In the genomic region with DNA sequence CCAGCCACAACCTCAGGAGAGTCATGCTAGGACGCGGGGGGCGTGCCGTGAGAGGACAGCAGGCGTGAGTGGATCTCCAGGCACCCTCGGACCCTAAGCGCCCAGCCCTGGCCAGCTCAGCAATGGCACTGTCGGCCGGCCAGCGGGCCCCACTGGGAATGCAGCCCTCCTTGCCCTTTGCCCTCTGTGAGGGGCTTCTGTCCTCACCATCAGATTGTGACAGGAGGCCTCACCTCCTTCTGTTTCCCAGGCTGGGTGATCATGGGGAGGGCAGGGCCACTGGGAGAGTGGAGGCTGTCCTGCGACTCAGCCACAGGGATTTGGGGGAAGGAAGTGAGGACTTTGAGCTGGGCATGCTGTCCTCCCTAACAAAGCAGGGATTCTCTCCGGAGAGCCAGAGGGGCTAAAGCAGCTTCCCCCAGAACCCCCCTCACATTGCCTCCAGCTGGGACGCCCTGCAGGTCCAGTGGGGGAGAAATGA, we compare ENCODE assay signal across 1 cellular context.
A peak's percentile ranks its signal among the peaks of the same experiment; 100 is the strongest.
TF ChIP-seq lines count a peak whose summit lies in the region.

No MANE protein-coding gene starts in this region.

TF ChIP-seq in HepG2, 621 proteins besides CTCF, POLR2A, EP300 and RAD21 (continued from another document and continues in another):
- TF ChIP-seq, protein P1, sequence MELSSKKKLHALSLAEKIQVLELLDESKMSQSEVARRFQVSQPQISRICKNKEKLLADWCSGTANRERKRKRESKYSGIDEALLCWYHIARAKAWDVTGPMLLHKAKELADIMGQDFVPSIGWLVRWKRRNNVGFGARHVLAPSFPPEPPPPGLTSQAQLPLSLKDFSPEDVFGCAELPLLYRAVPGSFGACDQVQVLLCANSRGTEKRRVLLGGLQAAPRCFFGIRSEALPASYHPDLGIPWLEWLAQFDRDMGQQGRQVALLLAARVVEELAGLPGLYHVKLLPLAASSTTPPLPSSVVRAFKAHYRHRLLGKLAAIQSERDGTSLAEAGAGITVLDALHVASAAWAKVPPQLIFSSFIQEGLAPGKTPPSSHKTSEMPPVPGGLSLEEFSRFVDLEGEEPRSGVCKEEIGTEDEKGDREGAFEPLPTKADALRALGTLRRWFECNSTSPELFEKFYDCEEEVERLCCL (CRISPR knock-in tag; IDR thresholded peaks at IDR 0.05; ENCODE audit: borderline replicate concordance) = no peak
- TF ChIP-seq ZNF597 (CRISPR knock-in tag; IDR thresholded peaks at IDR 0.05) (no peak), ZNF619 (CRISPR knock-in tag; IDR thresholded peaks at IDR 0.05) (no peak), ZNF256 (CRISPR knock-in tag; conservative IDR thresholded peaks at IDR 0.05) (no peak), ZNF562 (CRISPR knock-in tag; IDR thresholded peaks at IDR 0.05; ENCODE audit: borderline replicate concordance) (no peak), NCOA5 (CRISPR knock-in tag; IDR thresholded peaks at IDR 0.05) (no peak), SP1 (IDR thresholded peaks at IDR 0.05) (no peak), SP1 (CRISPR knock-in tag; IDR thresholded peaks at IDR 0.05) (no peak), HNRNPL (IDR thresholded peaks at IDR 0.05; ENCODE audit: low read depth, low read length) (0 out of 2 replicates have a peak, but pooled peaks have one; percentile 53), JUN (CRISPR knock-in tag; IDR thresholded peaks at IDR 0.05) (no peak), NKX3-1 (CRISPR knock-in tag; IDR thresholded peaks at IDR 0.05) (no peak), ZZZ3 (CRISPR knock-in tag; IDR thresholded peaks at IDR 0.05; ENCODE audit: borderline replicate concordance) (no peak), ZNF317 (CRISPR knock-in tag; IDR thresholded peaks at IDR 0.05) (no peak), TRIM24 (CRISPR knock-in tag; IDR thresholded peaks at IDR 0.05) (no peak), KLF13 (CRISPR knock-in tag; IDR thresholded peaks at IDR 0.05) (no peak), ZNF263 (CRISPR knock-in tag; IDR thresholded peaks at IDR 0.05) (peak; percentile 94), IRF9 (CRISPR knock-in tag; IDR thresholded peaks at IDR 0.05; ENCODE audit: borderline replicate concordance) (peak; percentile 25; the same call in 1 of the 2 replicates), ZNF670 (CRISPR knock-in tag; IDR thresholded peaks at IDR 0.05; ENCODE audit: borderline replicate concordance) (no peak), SP140L (CRISPR knock-in tag; IDR thresholded peaks at IDR 0.05; ENCODE audit: borderline replicate concordance) (no peak), ISL2 (CRISPR knock-in tag; IDR thresholded peaks at IDR 0.05) (no peak), ZBTB21 (CRISPR knock-in tag; IDR thresholded peaks at IDR 0.05) (no peak), ZNF691 (CRISPR knock-in tag; IDR thresholded peaks at IDR 0.05; ENCODE audit: borderline replicate concordance, low read depth) (no peak), KLF11 (CRISPR knock-in tag; IDR thresholded peaks at IDR 0.05) (no peak), ZFP36 (IDR thresholded peaks at IDR 0.05; ENCODE audit: borderline replicate concordance, low read depth, low read length, partially characterized antibody) (no peak), HOXD1 (CRISPR knock-in tag; IDR thresholded peaks at IDR 0.05) (no peak), ZKSCAN5 (CRISPR knock-in tag; IDR thresholded peaks at IDR 0.05) (peak; percentile 63; the same call in 1 of the 2 replicates), ZNF687 (CRISPR knock-in tag; IDR thresholded peaks at IDR 0.05) (peak; percentile 50), ARID4A (CRISPR knock-in tag; IDR thresholded peaks at IDR 0.05; ENCODE audit: borderline replicate concordance) (no peak; the same call in 1 of the 2 replicates), TFAP4 (IDR thresholded peaks at IDR 0.05; ENCODE audit: borderline replicate concordance, low read depth) (no peak; the same call in 1 of the 2 replicates), SIX4 (CRISPR knock-in tag; IDR thresholded peaks at IDR 0.05) (no peak), SIN3B (IDR thresholded peaks at IDR 0.05; ENCODE audit: low read length) (no peak), ZNF788 (CRISPR knock-in tag; IDR thresholded peaks at IDR 0.05; ENCODE audit: borderline replicate concordance) (no peak), ZNF431 (CRISPR knock-in tag; IDR thresholded peaks at IDR 0.05; ENCODE audit: borderline replicate concordance, low read depth) (no peak), TEAD2 (CRISPR knock-in tag; IDR thresholded peaks at IDR 0.05) (no peak), KDM4B (CRISPR knock-in tag; IDR thresholded peaks at IDR 0.05) (no peak), NFYC (CRISPR knock-in tag; IDR thresholded peaks at IDR 0.05) (no peak)
- TF ChIP-seq, protein P2, sequence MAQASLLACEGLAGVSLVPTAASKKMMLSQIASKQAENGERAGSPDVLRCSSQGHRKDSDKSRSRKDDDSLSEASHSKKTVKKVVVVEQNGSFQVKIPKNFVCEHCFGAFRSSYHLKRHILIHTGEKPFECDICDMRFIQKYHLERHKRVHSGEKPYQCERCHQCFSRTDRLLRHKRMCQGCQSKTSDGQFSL (CRISPR knock-in tag; IDR thresholded peaks at IDR 0.05) = no peak
- TF ChIP-seq, protein P3, sequence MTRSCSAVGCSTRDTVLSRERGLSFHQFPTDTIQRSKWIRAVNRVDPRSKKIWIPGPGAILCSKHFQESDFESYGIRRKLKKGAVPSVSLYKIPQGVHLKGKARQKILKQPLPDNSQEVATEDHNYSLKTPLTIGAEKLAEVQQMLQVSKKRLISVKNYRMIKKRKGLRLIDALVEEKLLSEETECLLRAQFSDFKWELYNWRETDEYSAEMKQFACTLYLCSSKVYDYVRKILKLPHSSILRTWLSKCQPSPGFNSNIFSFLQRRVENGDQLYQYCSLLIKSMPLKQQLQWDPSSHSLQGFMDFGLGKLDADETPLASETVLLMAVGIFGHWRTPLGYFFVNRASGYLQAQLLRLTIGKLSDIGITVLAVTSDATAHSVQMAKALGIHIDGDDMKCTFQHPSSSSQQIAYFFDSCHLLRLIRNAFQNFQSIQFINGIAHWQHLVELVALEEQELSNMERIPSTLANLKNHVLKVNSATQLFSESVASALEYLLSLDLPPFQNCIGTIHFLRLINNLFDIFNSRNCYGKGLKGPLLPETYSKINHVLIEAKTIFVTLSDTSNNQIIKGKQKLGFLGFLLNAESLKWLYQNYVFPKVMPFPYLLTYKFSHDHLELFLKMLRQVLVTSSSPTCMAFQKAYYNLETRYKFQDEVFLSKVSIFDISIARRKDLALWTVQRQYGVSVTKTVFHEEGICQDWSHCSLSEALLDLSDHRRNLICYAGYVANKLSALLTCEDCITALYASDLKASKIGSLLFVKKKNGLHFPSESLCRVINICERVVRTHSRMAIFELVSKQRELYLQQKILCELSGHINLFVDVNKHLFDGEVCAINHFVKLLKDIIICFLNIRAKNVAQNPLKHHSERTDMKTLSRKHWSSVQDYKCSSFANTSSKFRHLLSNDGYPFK (CRISPR knock-in tag; IDR thresholded peaks at IDR 0.05; ENCODE audit: borderline replicate concordance) = no peak
- TF ChIP-seq, protein P4, sequence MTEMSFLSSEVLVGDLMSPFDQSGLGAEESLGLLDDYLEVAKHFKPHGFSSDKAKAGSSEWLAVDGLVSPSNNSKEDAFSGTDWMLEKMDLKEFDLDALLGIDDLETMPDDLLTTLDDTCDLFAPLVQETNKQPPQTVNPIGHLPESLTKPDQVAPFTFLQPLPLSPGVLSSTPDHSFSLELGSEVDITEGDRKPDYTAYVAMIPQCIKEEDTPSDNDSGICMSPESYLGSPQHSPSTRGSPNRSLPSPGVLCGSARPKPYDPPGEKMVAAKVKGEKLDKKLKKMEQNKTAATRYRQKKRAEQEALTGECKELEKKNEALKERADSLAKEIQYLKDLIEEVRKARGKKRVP (CRISPR knock-in tag; IDR thresholded peaks at IDR 0.05) = no peak
- TF ChIP-seq, protein P5, sequence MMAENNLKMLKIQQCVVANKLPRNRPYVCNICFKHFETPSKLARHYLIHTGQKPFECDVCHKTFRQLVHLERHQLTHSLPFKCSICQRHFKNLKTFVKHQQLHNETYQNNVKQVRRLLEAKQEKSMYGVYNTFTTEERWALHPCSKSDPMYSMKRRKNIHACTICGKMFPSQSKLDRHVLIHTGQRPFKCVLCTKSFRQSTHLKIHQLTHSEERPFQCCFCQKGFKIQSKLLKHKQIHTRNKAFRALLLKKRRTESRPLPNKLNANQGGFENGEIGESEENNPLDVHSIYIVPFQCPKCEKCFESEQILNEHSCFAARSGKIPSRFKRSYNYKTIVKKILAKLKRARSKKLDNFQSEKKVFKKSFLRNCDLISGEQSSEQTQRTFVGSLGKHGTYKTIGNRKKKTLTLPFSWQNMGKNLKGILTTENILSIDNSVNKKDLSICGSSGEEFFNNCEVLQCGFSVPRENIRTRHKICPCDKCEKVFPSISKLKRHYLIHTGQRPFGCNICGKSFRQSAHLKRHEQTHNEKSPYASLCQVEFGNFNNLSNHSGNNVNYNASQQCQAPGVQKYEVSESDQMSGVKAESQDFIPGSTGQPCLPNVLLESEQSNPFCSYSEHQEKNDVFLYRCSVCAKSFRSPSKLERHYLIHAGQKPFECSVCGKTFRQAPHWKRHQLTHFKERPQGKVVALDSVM (CRISPR knock-in tag; IDR thresholded peaks at IDR 0.05) = 0 out of 2 replicates have a peak, but pooled peaks have one; percentile 18
